In the genomic region with DNA sequence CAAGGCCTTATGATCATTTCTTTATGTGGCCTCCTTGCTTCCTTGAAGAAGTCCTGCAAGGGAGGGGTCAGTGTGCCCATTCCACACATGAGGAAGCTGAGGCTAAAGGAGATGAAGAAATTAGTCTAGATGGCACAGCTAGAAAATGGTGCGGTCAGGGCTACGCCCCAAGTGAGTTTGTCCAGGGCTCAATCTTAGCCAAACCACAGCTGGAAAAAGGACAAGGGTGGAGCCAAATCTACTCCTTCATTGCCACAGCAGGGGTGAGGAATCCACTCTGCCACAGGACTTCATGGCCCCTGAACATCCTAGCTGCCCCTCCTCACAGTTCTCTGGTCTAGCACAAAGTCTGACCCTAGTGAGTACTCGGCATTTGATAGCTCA, we compare ENCODE assay signal across 23 cellular contexts. TPM values are rescaled to one million over a fixed set of nuclear protein-coding genes. Genes with fewer than 3 reads are reported as not detected.
DNase-seq lines count a peak whose midpoint lies in the region; TF ChIP-seq lines count a peak whose summit lies in the region.
"Had no signal": no experiment of that assay in that cellular context is flagged by ENCODE, and none has a peak within 500 bp of the region (broad histone marks: within the 10 kb centered on the region; RNA-seq: fewer than 3 reads in every experiment).

No MANE protein-coding gene starts in this region.

- H3K4me1 Mint-ChIP-seq in type B pancreatic cell (ENCODE audit: unreplicated experiment) = no peaks in the 10 kb centered on the region
- H3K4me1 Mint-ChIP-seq: B cell, CD14-positive monocyte had no signal

- no peaks in the 10 kb centered on the region for H3K36me3 Mint-ChIP-seq in type B pancreatic cell
- H3K36me3 Mint-ChIP-seq: CD14-positive monocyte had no signal

- TF ChIP-seq CTCF in type B pancreatic cell (conservative IDR thresholded peaks at IDR 0.05) (no peak), prostate gland (IDR thresholded peaks at IDR 0.05) (no peak)

- no peak overlapping the region for H3K27ac Mint-ChIP-seq in type B pancreatic cell
- H3K27ac Mint-ChIP-seq: B cell, CD14-positive monocyte, H9, HFFc6 had no signal

- H3K4me1 ChIP-seq in prostate gland (replicated peaks) = no peaks in the 10 kb centered on the region
- H3K4me1 ChIP-seq: Peyer's patch had no signal

- H3K4me3 ChIP-seq in MG63 (no peak overlapping the region), prostate gland (no peak overlapping the region)
- H3K4me3 ChIP-seq: Peyer's patch had no signal

- no peaks in the 10 kb centered on the region for H3K36me3 ChIP-seq in MG63
- H3K36me3 ChIP-seq in prostate gland = no peaks in the 10 kb centered on the region
- H3K36me3 ChIP-seq: Peyer's patch had no signal

- no peak overlapping the region for H3K4me3 Mint-ChIP-seq in type B pancreatic cell
- H3K4me3 Mint-ChIP-seq: B cell, CD14-positive monocyte, H9, HFFc6 had no signal

- intact Hi-C loops in prostate gland (cut with DNase I) = no loop called here

- DNase-seq in activated CD8-positive, alpha-beta memory T cell treated with anti-CD3 and anti-CD28 coated beads, Interleukin-2, amount 50 U/mL, for 48 hours = peak; percentile 7
- DNase-seq in activated CD8-positive, alpha-beta memory T cell treated with anti-CD3 and anti-CD28 coated beads, Interleukin-2, amount 50 U/mL, for 4 hours = no peak
- DNase-seq in MG63 (peak; percentile 59), fibroblast of gingiva (ENCODE audit: low read depth) (peak; percentile 14), type B pancreatic cell (ENCODE audit: extremely low spot score, unreplicated experiment) (peak; percentile 16), NOMO-1 treated with dmso at 0.1 percent for 144 hours (lab: John Stamatoyannopoulos, UW; ENCODE audit: unreplicated experiment) (no peak), prostate gland (ENCODE audit: low spot score) (no peak)
- no peak for DNase-seq in activated T-cell treated with anti-CD3 and anti-CD28 coated beads, Interleukin-2, amount 50 U/mL, for 1 hour
- DNase-seq: 8988T, GDM1, HFFc6, KG1, NCI-H1105 treated with DMSO at 0.1 percent for 48 hours, NCI-H2029 treated with DMSO at 0.1 percent for 48 hours, NCI-H2171 treated with DMSO at 0.1 percent for 48 hours, NCI-H524 treated with DMSO at 0.1 percent for 48 hours, NCI-H82 had no signal

- no peaks in the 10 kb centered on the region for H3K9me3 ChIP-seq in MG63
- no peaks in the 10 kb centered on the region for H3K9me3 ChIP-seq in prostate gland
- H3K9me3 ChIP-seq: Peyer's patch had no signal

- peaks cover 55% of the 10 kb centered on the region for H3K27me3 Mint-ChIP-seq in type B pancreatic cell

- H3K27me3 ChIP-seq in MG63 (no peaks in the 10 kb centered on the region), prostate gland (replicated peaks; ENCODE audit: insufficient read depth) (no peaks in the 10 kb centered on the region)
- H3K27me3 ChIP-seq: Peyer's patch had no signal

- no peaks in the 10 kb centered on the region for H3K9me3 Mint-ChIP-seq in type B pancreatic cell
- H3K9me3 Mint-ChIP-seq: CD14-positive monocyte, H9, HFFc6 had no signal

- 79% methylated on average over 3 of the region's 3 CpGs for WGBS in prostate gland

- no peak overlapping the region for H3K27ac ChIP-seq in prostate gland
- H3K27ac ChIP-seq: HL-60, Peyer's patch had no signal

- TF ChIP-seq POLR2A in prostate gland (IDR thresholded peaks at IDR 0.05) = no peak

RNA-seq across cellular contexts. Expression of gene BEAN1, which starts 16.2 kb away (rescaled TPM):
- 0.56 TPM in 1 of 2 replicates, not detected in the other for total RNA-seq in MG63 (2014; rRNA removed; shearing (Covaris generic); ENCODE audit: low replicate concordance)
- 1.1 and 3.2 TPM in 2 replicates for total RNA-seq in type B pancreatic cell (ENCODE audit: low replicate concordance)
- total RNA-seq in prostate gland = under 1 TPM; 0.14 to 0.51 TPM
- total RNA-seq: B cell, HFFc6, HT-29, Peyer's patch had no signal

Comparison
In these comparisons a context has a peak if more than half of its experiments do, and no peak if none do; other contexts are left out.
1. DNase-seq: peak in activated CD8-positive, alpha-beta memory T cell treated with anti-CD3 and anti-CD28 coated beads, Interleukin-2, amount 50 U/mL, for 48 hours (single experiment), MG63 (single experiment), fibroblast of gingiva (single experiment) and type B pancreatic cell (single experiment); none in activated CD8-positive, alpha-beta memory T cell treated with anti-CD3 and anti-CD28 coated beads, Interleukin-2, amount 50 U/mL, for 4 hours (single experiment), activated T-cell treated with anti-CD3 and anti-CD28 coated beads, Interleukin-2, amount 50 U/mL, for 1 hour (single experiment), NOMO-1 treated with dmso at 0.1 percent for 144 hours (single experiment) and prostate gland (single experiment).